Comparison of ENCODE assay signal across 8 cellular contexts in genomic region chr12:57214398-57214781, GRCh38. TPM values are rescaled to one million over a fixed set of nuclear protein-coding genes. Genes with fewer than 3 reads are reported as not detected.
DNase-seq lines count a peak whose midpoint lies in the region; TF ChIP-seq lines count a peak whose summit lies in the region.

No MANE protein-coding gene starts in this region.

- H3K4me1 ChIP-seq in ascending aorta: peaks cover 13 to 35% of the 10 kb centered on the region in 2 donors

- no peak overlapping the region for H3K4me3 ChIP-seq in ascending aorta

- no peaks in the 10 kb centered on the region for H3K9me3 ChIP-seq in ascending aorta

- DNase-seq in AG08395 (ENCODE audit: low spot score) (peak; percentile 52), GM19238 (ENCODE audit: insufficient read length, low spot score) (peak; percentile 82), NCI-H1694 (lab: John Stamatoyannopoulos, UW) (peak; percentile 47), T-helper 9 cell (peak; percentile 61), ascending aorta (ENCODE audit: low spot score in 2 of 2) (no peak), iPS-NIHi11 (ENCODE audit: low spot score) (peak; percentile 82), posterior vena cava (ENCODE audit: low spot score) (no peak)
- DNase-seq in stimulated activated CD4-positive, alpha-beta T cell treated with anti-CD3 and anti-CD28 coated beads, Interleukin-2, amount 100 ng/mL, for 48 hours: peak; percentile 65 to 67

- intact Hi-C loops in ascending aorta (cut with DNase I): loop anchor here (1.0 kb wide), 1 partner anchor 25 kb away; no protein-coding TSS in a partner anchor
- intact Hi-C loops in posterior vena cava (cut with DNase I): no loop called here

- TF ChIP-seq CTCF in ascending aorta (IDR thresholded peaks at IDR 0.05): peak; percentile 53 to 66 (median 65)

- peaks cover 25 to 33% of the 10 kb centered on the region in 2 donors for H3K36me3 ChIP-seq in ascending aorta

- H3K27ac ChIP-seq in ascending aorta: peak overlapping the region in 1 of 2 donors; percentile 31

- no peaks in the 10 kb centered on the region for H3K27me3 ChIP-seq in ascending aorta

RNA-seq across cellular contexts. Expression of gene NXPH4, which starts 2.2 kb away (rescaled TPM):
- total RNA-seq in ascending aorta: not detected
- under 1 TPM; 0.24 to 0.79 TPM for total RNA-seq in posterior vena cava

RNA-seq across cellular contexts. Expression of gene SHMT2, which starts 15.1 kb away (rescaled TPM):
- total RNA-seq in ascending aorta: 136 TPM
- total RNA-seq in posterior vena cava: 10 to 100 TPM; 53.2 to 53.7 TPM

RNA-seq across cellular contexts. Expression of gene STAC3, which starts 36.6 kb away (rescaled TPM):
- total RNA-seq in ascending aorta (not detected), posterior vena cava (1 to 10 TPM; 1.2 to 2.8 TPM)

Comparison
In these comparisons a context has a peak if more than half of its experiments do, and no peak if none do; other contexts are left out.
1. DNase-seq: peak in AG08395 (single experiment), GM19238 (single experiment), NCI-H1694 (single experiment), T-helper 9 cell (single experiment), iPS-NIHi11 (single experiment) and stimulated activated CD4-positive, alpha-beta T cell treated with anti-CD3 and anti-CD28 coated beads, Interleukin-2, amount 100 ng/mL, for 48 hours (2 of 2); none in ascending aorta (0 of 2) and posterior vena cava (single experiment).